In genomic region chr12:81128930-81129554, GRCh38 we compare ENCODE assay signal across 8 cellular contexts. TPM values are rescaled to one million over a fixed set of nuclear protein-coding genes. Genes with fewer than 3 reads are reported as not detected.
A peak's percentile ranks its signal among the peaks of the same experiment; 100 is the strongest.
DNase-seq lines count a peak whose midpoint lies in the region; TF ChIP-seq lines count a peak whose summit lies in the region.

No MANE protein-coding gene starts in this region.

- H3K4me1 Mint-ChIP-seq in HFFc6 (ENCODE audit: low read depth), result no peaks in the 10 kb centered on the region

- no peaks in the 10 kb centered on the region for H3K9me3 Mint-ChIP-seq in HFFc6

- H3K4me3 ChIP-seq in fibroblast of lung (replicated peaks in 1 of 4; ENCODE audit: control extremely low read depth in 1 of 4, insufficient read depth in 1 of 4, low read depth in 3 of 4, low read length in 4 of 4) (no peak overlapping the region), osteoblast (ENCODE audit: insufficient read depth, low read length) (no peak overlapping the region), lower leg skin (ENCODE audit: low read depth, poor library complexity, severe bottlenecking) (no peak overlapping the region)

- H4K20me1 ChIP-seq in fibroblast of lung (ENCODE audit: control insufficient read depth, extremely low read depth, insufficient read depth, low read length) (no peaks in the 10 kb centered on the region), osteoblast (ENCODE audit: insufficient read depth, low read length) (no peaks in the 10 kb centered on the region)

- no peak for TF ChIP-seq POLR2A in lower leg skin (IDR thresholded peaks at IDR 0.05)

- H2AFZ ChIP-seq in fibroblast of lung (ENCODE audit: low read length), result no peak overlapping the region
- no peak overlapping the region for H2AFZ ChIP-seq in osteoblast (ENCODE audit: low read length)

- H3K4me2 ChIP-seq in fibroblast of lung (ENCODE audit: extremely low read depth, insufficient read depth, low read length), result no peak overlapping the region
- no peak overlapping the region for H3K4me2 ChIP-seq in osteoblast (ENCODE audit: insufficient read depth, low read length)

- no peak overlapping the region for H3K27ac Mint-ChIP-seq in HFFc6

- no peaks in the 10 kb centered on the region for H3K36me3 Mint-ChIP-seq in HFFc6 (ENCODE audit: low read depth)

- no peaks in the 10 kb centered on the region for H3K36me3 ChIP-seq in fibroblast of lung (ENCODE audit: control insufficient read depth, insufficient read depth, low read length)
- H3K36me3 ChIP-seq in osteoblast (ENCODE audit: insufficient read depth, low read length), result no peaks in the 10 kb centered on the region

- H3K4me1 ChIP-seq in fibroblast of lung (ENCODE audit: control insufficient read depth, extremely low read depth, insufficient read depth, low read length) (no peaks in the 10 kb centered on the region), osteoblast (ENCODE audit: insufficient read depth, low read length) (no peaks in the 10 kb centered on the region)

- no peaks in the 10 kb centered on the region for H3K9me3 ChIP-seq in fibroblast of lung (ENCODE audit: control insufficient read depth, insufficient read depth, low read depth, low read length)
- no peaks in the 10 kb centered on the region for H3K9me3 ChIP-seq in osteoblast (ENCODE audit: low read depth, low read length)

- WGBS in lower leg skin, 2 donors, result 10 to 23% methylated on average over 2 of the region's 2 CpGs

- no peaks in the 10 kb centered on the region for H3K27me3 Mint-ChIP-seq in HFFc6 (ENCODE audit: insufficient read depth)

- DNase-seq in NCI-H2196 (lab: John Stamatoyannopoulos, UW; ENCODE audit: unreplicated experiment) (peak; percentile 27), NCI-H2196 treated with DMSO at 0.1 percent for 48 hours (lab: John Stamatoyannopoulos, UW; ENCODE audit: unreplicated experiment) (no peak), HFFc6 (peak; percentile 53), M059J (ENCODE audit: low read depth) (peak; percentile 37), RPMI8226 (peak; percentile 34), fibroblast of lung (ENCODE audit: low read depth in 2 of 2) (peak; percentile 51 to 59), osteoblast (ENCODE audit: insufficient read length, low spot score, missing footprints) (peak; percentile 30), lower leg skin (ENCODE audit: low spot score in 2 of 2) (no peak)

- H3K4me3 Mint-ChIP-seq in HFFc6, result no peak overlapping the region

- H3K27ac ChIP-seq in fibroblast of lung (ENCODE audit: insufficient read depth, low read length) (no peak overlapping the region), osteoblast (ENCODE audit: low read depth, low read length) (no peak overlapping the region)

- TF ChIP-seq CTCF in HFFc6 (IDR thresholded peaks at IDR 0.05) (peak; percentile 88), fibroblast of lung (conservative IDR thresholded peaks at IDR 0.05 in 1 of 2, IDR thresholded peaks at IDR 0.05 in 1 of 2; ENCODE audit: low read depth in 1 of 2, low read length in 2 of 2) (peak; percentile 91 to 97), osteoblast (IDR thresholded peaks at IDR 0.05; ENCODE audit: extremely low read depth, low read depth, low read length) (peak; percentile 86), lower leg skin (IDR thresholded peaks at IDR 0.05) (no peak)

- H3K79me2 ChIP-seq in fibroblast of lung (ENCODE audit: control insufficient read depth, insufficient read depth, low read length) (no peaks in the 10 kb centered on the region), osteoblast (ENCODE audit: insufficient read depth, low read length) (no peaks in the 10 kb centered on the region)

- H3K27me3 ChIP-seq in fibroblast of lung (ENCODE audit: control insufficient read depth, insufficient read depth, low read length) (no peaks in the 10 kb centered on the region), osteoblast (ENCODE audit: insufficient read depth, low read length) (no peaks in the 10 kb centered on the region)

- intact Hi-C loops in lower leg skin (cut with DNase I; ENCODE audit: low total_unique reads), result no loop called here

- no peak overlapping the region for H3K9ac ChIP-seq in fibroblast of lung (ENCODE audit: insufficient read depth, low read length)

RNA-seq across cellular contexts. Expression of gene ACSS3, which starts 51.2 kb away (rescaled TPM):
- 1 to 10 TPM in 1 of 6 experiments, under 1 TPM in 5; 0.66 to 1.1 (median 0.91) TPM for total RNA-seq in HFFc6 (2021; fragmentation: NEBNext Ultra II Directional; extraction: Animal tissue kit (Norgen Biotek cat#: 25700))
- 1.4 and 2.6 TPM in 2 replicates for total RNA-seq in M059J (2014; rRNA removed; shearing (Covaris generic))
- total RNA-seq in fibroblast of lung (32.9 and 47.4 TPM in 2 replicates), osteoblast (22.4 and 35.4 TPM in 2 replicates), lower leg skin (1 to 10 TPM; 3.0 to 8.6 (median 6.6) TPM)
- 2.7 and 10.3 TPM in 2 replicates for polyA plus RNA-seq in fibroblast of lung
- 1.9 and 7.0 TPM in 2 replicates for polyA plus RNA-seq in fibroblast of lung (2012)
- polyA minus RNA-seq in fibroblast of lung (ENCODE audit: low replicate concordance), result 0.51 and 2.9 TPM in 2 replicates

Comparison
In these comparisons a context has a peak if more than half of its experiments do, and no peak if none do; other contexts are left out.
1. DNase-seq: peak in NCI-H2196 (single experiment), HFFc6 (single experiment), M059J (single experiment), RPMI8226 (single experiment), fibroblast of lung (2 of 2) and osteoblast (single experiment); none in NCI-H2196 treated with DMSO at 0.1 percent for 48 hours (single experiment) and lower leg skin (0 of 2).
2. CTCF ChIP-seq: peak in HFFc6 (single experiment), fibroblast of lung (2 of 2) and osteoblast (single experiment); none in lower leg skin (0 of 3).